ENCODE assay signal across 1 cellular context in genomic region chr18:9876867-9877654, GRCh38.
TF ChIP-seq lines count a peak whose summit lies in the region.

No MANE protein-coding gene starts in this region.

TF ChIP-seq in K562, 482 proteins besides CTCF, POLR2A, EP300 and RAD21 (continued from another document and continues in another):
- TF ChIP-seq E2F5 (CRISPR knock-in tag; IDR thresholded peaks at IDR 0.05) (no peak), IRF9 (tag; IDR thresholded peaks at IDR 0.05) (peak; percentile 63; the same call in 1 of the 2 replicates), GATA2 (CRISPR knock-in tag; IDR thresholded peaks at IDR 0.05) (peak; percentile 87), ZSCAN29 (IDR thresholded peaks at IDR 0.05) (no peak), NFXL1 (CRISPR knock-in tag; IDR thresholded peaks at IDR 0.05) (no peak), ZNF431 (CRISPR knock-in tag; IDR thresholded peaks at IDR 0.05) (no peak), ZC3H8 (IDR thresholded peaks at IDR 0.05) (no peak), HMGXB4 (CRISPR knock-in tag; IDR thresholded peaks at IDR 0.05) (no peak), RBBP5 (IDR thresholded peaks at IDR 0.05; ENCODE audit: borderline replicate concordance, insufficient read depth, low read length, poor library complexity, severe bottlenecking) (peak; percentile 91), SUPT5H (IDR thresholded peaks at IDR 0.05) (peak; percentile 55), TRIM24 (IDR thresholded peaks at IDR 0.05) (peak; percentile 85 to 92), AFF1 (IDR thresholded peaks at IDR 0.05; ENCODE audit: low read depth in 1 of 2, partially characterized antibody in 2 of 2) (peak; percentile 73 to 92), BHLHE40 (IDR thresholded peaks at IDR 0.05; ENCODE audit: low read length) (peak; percentile 40; the same call in 1 of the 2 replicates), NFYB (IDR thresholded peaks at IDR 0.05; ENCODE audit: extremely low read depth, insufficient read length) (peak; percentile 4), THRB (CRISPR knock-in tag; conservative IDR thresholded peaks at IDR 0.05) (peak; percentile 43; the same call in 1 of the 2 replicates), REST (CRISPR knock-in tag; IDR thresholded peaks at IDR 0.05; ENCODE audit: low read depth) (no peak), ZNF316 (IDR thresholded peaks at IDR 0.05) (peak; percentile 93), OTX1 (CRISPR knock-in tag; IDR thresholded peaks at IDR 0.05) (0 out of 2 replicates have a peak, but pooled peaks have one; percentile 18), BCOR (IDR thresholded peaks at IDR 0.05) (peak; percentile 88; the same call in 1 of the 2 replicates), SP1 (CRISPR knock-in tag; IDR thresholded peaks at IDR 0.05) (peak; percentile 75), BDP1 (IDR thresholded peaks at IDR 0.05; ENCODE audit: insufficient read depth, insufficient read length) (no peak), ZNF639 (CRISPR knock-in tag; conservative IDR thresholded peaks at IDR 0.05 in 1 of 2, IDR thresholded peaks at IDR 0.05 in 1 of 2) (peak in 1 of 2 experiments; percentile 76; a peak in 1 of 4 replicates), ZZZ3 (IDR thresholded peaks at IDR 0.05) (no peak), STAT5A (IDR thresholded peaks at IDR 0.05; ENCODE audit: borderline replicate concordance, low read length) (peak; percentile 79), RNF2 (IDR thresholded peaks at IDR 0.05) (peak; percentile 99), PBX2 (CRISPR knock-in tag; IDR thresholded peaks at IDR 0.05; ENCODE audit: low read depth) (no peak), PBX2 (tag; conservative IDR thresholded peaks at IDR 0.05; ENCODE audit: low read depth) (peak; percentile 78), HCFC1 (IDR thresholded peaks at IDR 0.05; ENCODE audit: low read depth, low read length) (peak; percentile 20; the same call in 1 of the 2 replicates), MAZ (CRISPR knock-in tag; conservative IDR thresholded peaks at IDR 0.05 in 1 of 2, IDR thresholded peaks at IDR 0.05 in 1 of 2) (peak; percentile 54 to 73; a peak in 3 of 4 replicates), HDGF (IDR thresholded peaks at IDR 0.05) (no peak), AFF4 (CRISPR knock-in tag; IDR thresholded peaks at IDR 0.05) (peak; percentile 71), STAT6 (CRISPR knock-in tag; IDR thresholded peaks at IDR 0.05) (0 out of 2 replicates have a peak, but pooled peaks have one; percentile 72), EHMT2 (IDR thresholded peaks at IDR 0.05) (peak; percentile 66)
